Comparison of ENCODE assay signal across 8 cellular contexts in genomic region chr14:21557084-21557901, GRCh38. TPM values are rescaled to one million over a fixed set of nuclear protein-coding genes. Genes with fewer than 3 reads are reported as not detected.
DNase-seq lines count a peak whose midpoint lies in the region; ATAC-seq, FAIRE-seq and TF ChIP-seq lines count a peak whose summit lies in the region.

No MANE protein-coding gene starts in this region.

- 2% methylated on average over 11 of the region's 11 CpGs for WGBS in HepG2 (ENCODE audit: low lambda C conversion rate)

- H3K36me3 Mint-ChIP-seq in CD4-positive, CD25-positive, alpha-beta regulatory T cell = peaks cover 3% of the 10 kb centered on the region

- CTCF ChIA-PET in HepG2 (lab: Yijun Ruan, JAX; ENCODE audit: low intra/inter-chr PET ratio, low total read pairs) = interaction anchor here (0.9 to 4.7 kb wide), 6 partner anchors 55 to 101 kb away, joined by 3 to 104 read pairs (median 4); partner anchors contain the start of genes CHD8, RAB2B and TOX4

- H3K4me2 ChIP-seq in HepG2 (ENCODE audit: low read depth, low read length) = peak overlapping the region; percentile 67

- FAIRE-seq in HepG2 (lab: Jason Lieb, UNC) = peak; percentile 83

- H3K4me3 Mint-ChIP-seq in CD4-positive, CD25-positive, alpha-beta regulatory T cell = peak overlapping the region in 2 of 4 donors; percentile 7 to 71

- peaks cover 0 to 1% (median 0%) of the 10 kb centered on the region in 7 donors for H3K9me3 Mint-ChIP-seq in CD4-positive, CD25-positive, alpha-beta regulatory T cell

- H2AFZ ChIP-seq in HepG2 (ENCODE audit: low read length) = peak overlapping the region; percentile 10

- intact Hi-C loops in HepG2 (cut with micrococcal nuclease; ENCODE audit: unreplicated experiment) = loop anchor here (1.0 to 10.0 kb wide), 8 partner anchors 31 to 322 kb away; partner anchors contain the start of genes CHD8, METTL3, SALL2 and SUPT16H

- H3K27me3 ChIP-seq in CD4-positive, CD25-positive, alpha-beta regulatory T cell (ENCODE audit: control insufficient read depth, insufficient read depth, low read length) = no peaks in the 10 kb centered on the region
- H3K27me3 ChIP-seq in HepG2 (ENCODE audit: control insufficient read depth in 1 of 2, insufficient read depth in 2 of 2, low read length in 2 of 2) = no peaks in the 10 kb centered on the region

- no peak overlapping the region for H3K27ac ChIP-seq in CD4-positive, CD25-positive, alpha-beta regulatory T cell (ENCODE audit: insufficient read depth, low read length, poor library complexity, severe bottlenecking)
- peak overlapping the region; percentile 60 for H3K27ac ChIP-seq in HepG2 (ENCODE audit: extremely low read length, insufficient read depth, low read length)

- peak; percentile 70 to 95 for TF ChIP-seq EP300 in HepG2 (IDR thresholded peaks at IDR 0.05; ENCODE audit: low read depth in 2 of 2, low read length in 2 of 2)
- peak; percentile 68; the same call in 1 of the 2 replicates for TF ChIP-seq EP300 in HepG2 (CRISPR knock-in tag; IDR thresholded peaks at IDR 0.05; ENCODE audit: borderline replicate concordance)

- TF ChIP-seq POLR2A in HepG2 (IDR thresholded peaks at IDR 0.05; ENCODE audit: insufficient read depth in 1 of 2, low read depth in 2 of 2, low read length in 2 of 2) = no peak

- no peaks in the 10 kb centered on the region for H3K79me2 ChIP-seq in HepG2 (ENCODE audit: insufficient read depth, low read length)

- peak overlapping the region; percentile 38 for H3K9ac ChIP-seq in HepG2 (ENCODE audit: insufficient read depth, low read depth, low read length)

- H3K4me1 Mint-ChIP-seq in CD4-positive, CD25-positive, alpha-beta regulatory T cell = peaks cover 2 to 8% (median 6%) of the 10 kb centered on the region in 4 donors

- TF ChIP-seq RAD21 in HepG2 (CRISPR knock-in tag; IDR thresholded peaks at IDR 0.05) = peak; percentile 89

- in situ Hi-C loops in HepG2 (cut with HindIII; ENCODE audit: extremely low pct_ligation_motif_present, low pct_unique_long_range_greater_than_20kb) = loop anchor here (5.0 kb wide), 1 partner anchor 55 kb away; no protein-coding TSS in a partner anchor

- H3K9me3 ChIP-seq in CD4-positive, CD25-positive, alpha-beta regulatory T cell (ENCODE audit: control insufficient read depth in 2 of 2, low read length in 2 of 2) = no peaks in the 10 kb centered on the region
- no peaks in the 10 kb centered on the region for H3K9me3 ChIP-seq in HepG2 (ENCODE audit: low read length)

- peak overlapping the region; percentile 65 for H3K4me3 ChIP-seq in CD4-positive, CD25-positive, alpha-beta regulatory T cell (ENCODE audit: low read depth, low read length)
- H3K4me3 ChIP-seq in HepG2 (replicated peaks in 1 of 3; ENCODE audit: insufficient read depth in 1 of 3, low read depth in 2 of 3, low read length in 3 of 3) = peak overlapping the region; percentile 27 to 69 (median 32)

- H4K20me1 ChIP-seq in HepG2 (ENCODE audit: insufficient read depth, low read length) = no peaks in the 10 kb centered on the region

- H3K27me3 Mint-ChIP-seq in CD4-positive, CD25-positive, alpha-beta regulatory T cell = peaks cover 4% of the 10 kb centered on the region

- H3K27ac Mint-ChIP-seq in CD4-positive, CD25-positive, alpha-beta regulatory T cell = peak overlapping the region in 2 of 3 donors; percentile 74

- no peaks in the 10 kb centered on the region for H3K36me3 ChIP-seq in CD4-positive, CD25-positive, alpha-beta regulatory T cell (ENCODE audit: control insufficient read depth, insufficient read depth, low read length)
- H3K36me3 ChIP-seq in HepG2 (replicated peaks in 1 of 2; ENCODE audit: control insufficient read depth in 1 of 2, insufficient read depth in 2 of 2, low read length in 2 of 2) = no peaks in the 10 kb centered on the region

- ATAC-seq in CD4-positive, CD25-positive, alpha-beta regulatory T cell (ENCODE audit: low read depth in 2 of 2) = peak; percentile 62 to 70
- ATAC-seq in HG03354 (IDR thresholded peaks at IDR 0.05; ENCODE audit: poor library complexity, severe bottlenecking, unreplicated experiment) = peak; percentile 65
- peak; percentile 95 for ATAC-seq in HepG2
- ATAC-seq in HG02981 (IDR thresholded peaks at IDR 0.05; ENCODE audit: unreplicated experiment) = no peak

- peak; percentile 66 to 89 (median 77) for DNase-seq in CD4-positive, CD25-positive, alpha-beta regulatory T cell
- peak; percentile 92 to 93 for DNase-seq in NCI-H524 (lab: John Stamatoyannopoulos, UW)
- peak; percentile 71 for DNase-seq in activated CD4-positive, alpha-beta T cell treated with anti-CD3 and anti-CD28 coated beads, Interleukin-2, amount 50 U/mL, for 1 hour
- DNase-seq in dermis blood vessel endothelial cell = peak; percentile 91
- DNase-seq in HepG2 (ENCODE audit: low spot score) = peak; percentile 99
- peak; percentile 73 to 82 for DNase-seq in stimulated activated CD4-positive, alpha-beta T cell treated with anti-CD3 and anti-CD28 coated beads, Interleukin-2, amount 100 ng/mL, for 24 hours

- TF ChIP-seq CTCF in HepG2 (CRISPR knock-in tag; IDR thresholded peaks at IDR 0.05) = peak; percentile 85

- POLR2A ChIA-PET in HepG2 (lab: Yijun Ruan, JAX) = interaction anchor here (0.7 to 2.9 kb wide), 8 partner anchors 31 to 1214 kb away, joined by 3 to 16 read pairs (median 8); partner anchors contain the start of genes CHD8, METTL3, PARP2 and SALL2

- peaks cover 6% of the 10 kb centered on the region for H3K4me1 ChIP-seq in CD4-positive, CD25-positive, alpha-beta regulatory T cell (ENCODE audit: control insufficient read depth, insufficient read depth, low read length, poor library complexity, severe bottlenecking)
- peaks cover 26% of the 10 kb centered on the region for H3K4me1 ChIP-seq in HepG2 (ENCODE audit: insufficient read depth, low read length)

- BruUV-seq in HepG2 (replicated peaks; lab: Mats Ljungman, UMichigan) = no TSS peak

RNA-seq across cellular contexts. Expression of gene OR10G3, which starts 22.6 kb away (rescaled TPM):
- not detected for total RNA-seq in CD4-positive, CD25-positive, alpha-beta regulatory T cell
- polyA plus RNA-seq in CD4-positive, CD25-positive, alpha-beta regulatory T cell = not detected
- total RNA-seq in dermis blood vessel endothelial cell = not detected in 2 replicates
- not detected in 2 replicates for total RNA-seq in HepG2 (2016; rRNA removed; fragmentation: Illumina TruSeq; extraction: Trizol)
- not detected in 2 replicates for total RNA-seq in HepG2 (2016; cell fraction: cytosol; rRNA removed; fragmentation: Illumina TruSeq; extraction: Trizol; ENCODE audit: low read depth)
- total RNA-seq in HepG2 (2016; cell fraction: insoluble cytoplasmic fraction; rRNA removed; fragmentation: Illumina TruSeq; extraction: Trizol) = not detected in 2 replicates
- not detected in 2 replicates for total RNA-seq in HepG2 (2016; cell fraction: membrane; rRNA removed; fragmentation: Illumina TruSeq; extraction: Trizol)
- not detected in 2 replicates for total RNA-seq in HepG2 (2016; cell fraction: nucleus; rRNA removed; fragmentation: Illumina TruSeq; extraction: Trizol)
- polyA plus RNA-seq in HepG2 (2011; rRNA removed) = not detected in 2 replicates
- polyA plus RNA-seq in HepG2 (2011; cell fraction: cytosol; rRNA removed) = not detected in 2 replicates
- polyA plus RNA-seq in HepG2 (2011; cell fraction: nucleus; rRNA removed) = not detected in 2 replicates
- polyA plus RNA-seq in HepG2 (2012) = not detected in 2 replicates
- polyA plus RNA-seq in HepG2 (2016; cell fraction: cytosol; fragmentation: Illumina TruSeq; extraction: Trizol; ENCODE audit: low read depth) = not detected in 2 replicates
- polyA plus RNA-seq in HepG2 (2016; cell fraction: insoluble cytoplasmic fraction; fragmentation: Illumina TruSeq; extraction: Trizol; ENCODE audit: low read depth) = not detected in 2 replicates
- not detected in 2 replicates for polyA plus RNA-seq in HepG2 (2016; cell fraction: membrane; fragmentation: Illumina TruSeq; extraction: Trizol; ENCODE audit: low read depth)
- not detected in 2 replicates for polyA plus RNA-seq in HepG2 (2016; cell fraction: nucleus; fragmentation: Illumina TruSeq; extraction: Trizol; ENCODE audit: insufficient read depth, low read depth)
- not detected in 2 replicates for polyA minus RNA-seq in HepG2 (2011; rRNA and poly(A)+ RNA removed; ENCODE audit: low replicate concordance)
- not detected in 2 replicates for polyA minus RNA-seq in HepG2 (2011; cell fraction: cytosol; rRNA and poly(A)+ RNA removed)
- polyA minus RNA-seq in HepG2 (2011; cell fraction: nucleus; rRNA and poly(A)+ RNA removed) = not detected in 2 replicates

RNA-seq across cellular contexts. Expression of gene SALL2, which starts 31.1 kb away (rescaled TPM):
- total RNA-seq in CD4-positive, CD25-positive, alpha-beta regulatory T cell = 2.8 TPM
- polyA plus RNA-seq in CD4-positive, CD25-positive, alpha-beta regulatory T cell = 1 to 10 TPM in 3 of 4 donors, under 1 TPM in 1; 0.73 to 2.1 (median 1.9) TPM
- total RNA-seq in dermis blood vessel endothelial cell (0.85 and 2.3 TPM in 2 replicates), HepG2 (2016; rRNA removed; fragmentation: Illumina TruSeq; extraction: Trizol) (4.9 and 7.6 TPM in 2 replicates)
- 1.0 and 1.1 TPM in 2 replicates for total RNA-seq in HepG2 (2016; cell fraction: cytosol; rRNA removed; fragmentation: Illumina TruSeq; extraction: Trizol; ENCODE audit: low read depth)
- total RNA-seq in HepG2 (2016; cell fraction: insoluble cytoplasmic fraction; rRNA removed; fragmentation: Illumina TruSeq; extraction: Trizol) = 4.5 and 6.5 TPM in 2 replicates
- total RNA-seq in HepG2 (2016; cell fraction: membrane; rRNA removed; fragmentation: Illumina TruSeq; extraction: Trizol) = 3.2 and 4.1 TPM in 2 replicates
- total RNA-seq in HepG2 (2016; cell fraction: nucleus; rRNA removed; fragmentation: Illumina TruSeq; extraction: Trizol) = 3.2 and 4.3 TPM in 2 replicates
- polyA plus RNA-seq in HepG2 (2011; rRNA removed) = 5.8 and 7.0 TPM in 2 replicates
- polyA plus RNA-seq in HepG2 (2011; cell fraction: cytosol; rRNA removed) = 4.8 and 5.4 TPM in 2 replicates
- 6.6 and 7.3 TPM in 2 replicates for polyA plus RNA-seq in HepG2 (2011; cell fraction: nucleus; rRNA removed)
- 8.7 and 11.0 TPM in 2 replicates for polyA plus RNA-seq in HepG2 (2012)
- 0.61 and 0.67 TPM in 2 replicates for polyA plus RNA-seq in HepG2 (2016; cell fraction: cytosol; fragmentation: Illumina TruSeq; extraction: Trizol; ENCODE audit: low read depth)
- polyA plus RNA-seq in HepG2 (2016; cell fraction: insoluble cytoplasmic fraction; fragmentation: Illumina TruSeq; extraction: Trizol; ENCODE audit: low read depth) = 7.2 and 8.1 TPM in 2 replicates
- 1.6 and 2.1 TPM in 2 replicates for polyA plus RNA-seq in HepG2 (2016; cell fraction: membrane; fragmentation: Illumina TruSeq; extraction: Trizol; ENCODE audit: low read depth)
- polyA plus RNA-seq in HepG2 (2016; cell fraction: nucleus; fragmentation: Illumina TruSeq; extraction: Trizol; ENCODE audit: insufficient read depth, low read depth) = 7.0 and 7.2 TPM in 2 replicates
- 0.09 and 14.3 TPM in 2 replicates for polyA minus RNA-seq in HepG2 (2011; rRNA and poly(A)+ RNA removed; ENCODE audit: low replicate concordance)
- polyA minus RNA-seq in HepG2 (2011; cell fraction: cytosol; rRNA and poly(A)+ RNA removed) = 8.9 and 9.7 TPM in 2 replicates
- polyA minus RNA-seq in HepG2 (2011; cell fraction: nucleus; rRNA and poly(A)+ RNA removed) = 4.1 and 5.1 TPM in 2 replicates

RNA-seq across cellular contexts. Expression of gene METTL3, which starts 46.2 kb away (rescaled TPM):
- total RNA-seq in CD4-positive, CD25-positive, alpha-beta regulatory T cell = 59.0 TPM
- 10 to 100 TPM; 20.6 to 32.6 (median 23.9) TPM for polyA plus RNA-seq in CD4-positive, CD25-positive, alpha-beta regulatory T cell
- total RNA-seq in dermis blood vessel endothelial cell (63.9 and 112 TPM in 2 replicates), HepG2 (2016; rRNA removed; fragmentation: Illumina TruSeq; extraction: Trizol) (114 and 123 TPM in 2 replicates)
- total RNA-seq in HepG2 (2016; cell fraction: cytosol; rRNA removed; fragmentation: Illumina TruSeq; extraction: Trizol; ENCODE audit: low read depth) = 109 and 111 TPM in 2 replicates
- 119 and 121 TPM in 2 replicates for total RNA-seq in HepG2 (2016; cell fraction: insoluble cytoplasmic fraction; rRNA removed; fragmentation: Illumina TruSeq; extraction: Trizol)
- 45.3 and 46.0 TPM in 2 replicates for total RNA-seq in HepG2 (2016; cell fraction: membrane; rRNA removed; fragmentation: Illumina TruSeq; extraction: Trizol)
- total RNA-seq in HepG2 (2016; cell fraction: nucleus; rRNA removed; fragmentation: Illumina TruSeq; extraction: Trizol) = 120 and 143 TPM in 2 replicates
- 122 and 130 TPM in 2 replicates for polyA plus RNA-seq in HepG2 (2011; rRNA removed)
- polyA plus RNA-seq in HepG2 (2011; cell fraction: cytosol; rRNA removed) = 70.9 and 77.1 TPM in 2 replicates
- polyA plus RNA-seq in HepG2 (2011; cell fraction: nucleus; rRNA removed) = 511 and 514 TPM in 2 replicates
- polyA plus RNA-seq in HepG2 (2012) = 67.0 and 70.4 TPM in 2 replicates
- 5.2 and 6.3 TPM in 2 replicates for polyA plus RNA-seq in HepG2 (2016; cell fraction: cytosol; fragmentation: Illumina TruSeq; extraction: Trizol; ENCODE audit: low read depth)
- polyA plus RNA-seq in HepG2 (2016; cell fraction: insoluble cytoplasmic fraction; fragmentation: Illumina TruSeq; extraction: Trizol; ENCODE audit: low read depth) = 81.5 and 81.9 TPM in 2 replicates
- 7.3 and 9.4 TPM in 2 replicates for polyA plus RNA-seq in HepG2 (2016; cell fraction: membrane; fragmentation: Illumina TruSeq; extraction: Trizol; ENCODE audit: low read depth)
- polyA plus RNA-seq in HepG2 (2016; cell fraction: nucleus; fragmentation: Illumina TruSeq; extraction: Trizol; ENCODE audit: insufficient read depth, low read depth) = 219 and 229 TPM in 2 replicates
- polyA minus RNA-seq in HepG2 (2011; rRNA and poly(A)+ RNA removed; ENCODE audit: low replicate concordance) = 140 and 168 TPM in 2 replicates
- polyA minus RNA-seq in HepG2 (2011; cell fraction: cytosol; rRNA and poly(A)+ RNA removed) = 36.7 and 42.6 TPM in 2 replicates
- polyA minus RNA-seq in HepG2 (2011; cell fraction: nucleus; rRNA and poly(A)+ RNA removed) = 133 and 149 TPM in 2 replicates
